In the genomic region with DNA sequence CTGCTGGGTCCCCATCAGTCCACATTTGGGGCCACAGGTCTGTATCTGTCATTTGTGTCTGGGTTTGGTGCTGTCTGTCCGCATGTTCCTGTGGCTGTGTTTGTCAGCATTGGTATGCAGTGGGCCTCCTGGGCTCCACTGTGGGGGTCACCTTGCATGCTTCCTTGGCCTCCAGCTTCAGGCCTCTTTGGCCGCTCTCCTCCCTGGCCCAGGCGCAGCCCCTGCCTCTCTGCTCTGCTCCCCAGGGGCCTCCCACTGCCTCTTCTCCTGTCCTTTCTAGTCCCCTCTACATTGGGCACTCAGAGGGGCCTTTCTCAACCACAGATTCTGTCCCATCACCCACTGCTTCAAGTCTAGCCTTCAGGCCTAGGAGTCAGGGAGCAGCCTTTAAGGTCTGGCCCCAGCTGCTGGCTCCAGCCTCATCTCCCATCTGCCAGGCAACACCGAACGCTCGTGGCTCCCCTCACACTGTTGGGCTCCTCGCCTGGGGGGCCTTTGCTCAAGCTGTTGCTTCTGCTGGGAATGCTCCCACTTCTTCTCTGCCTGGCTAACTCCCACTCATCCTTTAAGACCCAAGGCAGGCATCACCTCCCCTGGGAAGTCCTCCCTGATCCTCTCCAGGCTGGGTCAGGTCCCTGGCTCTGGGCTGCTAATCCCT, we compare ENCODE assay signal across 19 cellular contexts. TPM values are rescaled to one million over a fixed set of nuclear protein-coding genes. Genes with fewer than 3 reads are reported as not detected.
"Had no signal": no experiment of that assay in that cellular context is flagged by ENCODE, and none has a peak within 500 bp of the region (broad histone marks: within the 10 kb centered on the region; RNA-seq: fewer than 3 reads in every experiment).

No MANE protein-coding gene starts in this region.

- H3K4me3 ChIP-seq: hepatocyte, pancreas, SK-N-MC, tibial nerve had no signal

- H3K27me3 Mint-ChIP-seq: activated naive CD8-positive, alpha-beta T cell treated with anti-CD3 and anti-CD28 coated beads for 36 hours had no signal

- H3K4me3 Mint-ChIP-seq: activated naive CD8-positive, alpha-beta T cell treated with anti-CD3 and anti-CD28 coated beads for 36 hours had no signal

- DNase-seq: activated CD4-positive, alpha-beta T cell treated with anti-CD3 and anti-CD28 coated beads, Interleukin-2, amount 50 U/mL, for 1 hour; activated CD4-positive, CD25-positive, alpha-beta regulatory T cell; activated effector memory CD4-positive, alpha-beta T cell treated with Interleukin-2 at 50 U/mL for 16 hours; activated naive CD8-positive, alpha-beta T cell treated with anti-CD3 and anti-CD28 coated beads for 36 hours; activated T-cell treated with anti-CD3 and anti-CD28 coated beads, Interleukin-2, amount 50 U/mL, for 1 hour; cortex of kidney; erythroblast; midbrain; pancreas; stimulated activated CD4-positive, alpha-beta T cell treated with anti-CD3 and anti-CD28 coated beads, Interleukin-4, amount 100 ng/mL, for 4 hours; T-helper 1 cell had no signal

- H3K27ac ChIP-seq: hepatocyte, pancreas, SK-N-MC had no signal

- H3K36me3 Mint-ChIP-seq: activated naive CD8-positive, alpha-beta T cell treated with anti-CD3 and anti-CD28 coated beads for 36 hours had no signal

- H3K4me1 ChIP-seq: pancreas had no signal

- H3K36me3 ChIP-seq: pancreas had no signal

- H3K27me3 ChIP-seq: hepatocyte, pancreas, tibial nerve had no signal

- ATAC-seq: pancreas had no signal

- H3K27ac Mint-ChIP-seq: activated naive CD8-positive, alpha-beta T cell treated with anti-CD3 and anti-CD28 coated beads for 36 hours had no signal

- H3K9me3 Mint-ChIP-seq: activated naive CD8-positive, alpha-beta T cell treated with anti-CD3 and anti-CD28 coated beads for 36 hours had no signal

- H3K9me3 ChIP-seq: pancreas, tibial nerve had no signal

RNA-seq across cellular contexts. Expression of gene A3GALT2, which starts 50.0 kb away (rescaled TPM):
- total RNA-seq: activated naive CD8-positive, alpha-beta T cell treated with anti-CD3 and anti-CD28 coated beads for 36 hours; cardiac septum; hepatocyte; kidney epithelial cell; lower leg skin; pancreas; skeletal muscle tissue had no signal
- polyA plus RNA-seq: aorta, hepatocyte had no signal
